8 cellular contexts compared by ENCODE assay signal in genomic region chr16:69187387-69187890, GRCh38. TPM values are rescaled to one million over a fixed set of nuclear protein-coding genes. Genes with fewer than 3 reads are reported as not detected.
DNase-seq lines count a peak whose midpoint lies in the region; ATAC-seq and TF ChIP-seq lines count a peak whose summit lies in the region.

No MANE protein-coding gene starts in this region.

- H3K9me3 ChIP-seq in body of pancreas (no peaks in the 10 kb centered on the region), iPS-20b (ENCODE audit: insufficient read depth, low read depth, low read length) (no peaks in the 10 kb centered on the region)

- H3K4me3 ChIP-seq in body of pancreas, result peak overlapping the region; percentile 41 to 51
- H3K4me3 ChIP-seq in iPS-20b (ENCODE audit: low read length), result peak overlapping the region; percentile 89
- peak overlapping the region; percentile 61 to 88 (median 85) for H3K4me3 ChIP-seq in skin epidermis

- no peaks in the 10 kb centered on the region for H3K27me3 Mint-ChIP-seq in T-helper 2 cell treated with Interferon-gamma antibody and Interleukin-4, amounts not matched to agents 5 μg/mL and 100 μg/mL, for 36 hours (ENCODE audit: low read depth)

- H3K4me1 ChIP-seq in body of pancreas (peaks cover 53% of the 10 kb centered on the region), iPS-20b (ENCODE audit: insufficient read depth, low read length) (peaks cover 17% of the 10 kb centered on the region; the same call in 1 of the 2 replicates)

- H3K27ac Mint-ChIP-seq in T-helper 2 cell treated with Interferon-gamma antibody and Interleukin-4, amounts not matched to agents 5 μg/mL and 100 μg/mL, for 36 hours, result peak overlapping the region; percentile 80

- peaks cover 13% of the 10 kb centered on the region for H3K36me3 Mint-ChIP-seq in T-helper 2 cell treated with Interferon-gamma antibody and Interleukin-4, amounts not matched to agents 5 μg/mL and 100 μg/mL, for 36 hours (ENCODE audit: low read depth)

- ATAC-seq in GM18868 (IDR thresholded peaks at IDR 0.05; ENCODE audit: unreplicated experiment), result peak; percentile 20
- ATAC-seq in HG03139 (IDR thresholded peaks at IDR 0.05; ENCODE audit: unreplicated experiment), result peak; percentile 18
- peak; percentile 53 for ATAC-seq in body of pancreas

- 0% methylated on average over 61 of the region's 66 CpGs; no CpG with 5 or more reads in 1 of the 2 donors for WGBS in body of pancreas, 2 donors

- peak overlapping the region; percentile 76; the same call in 1 of the 2 replicates for H3K9ac ChIP-seq in iPS-20b (ENCODE audit: low read depth, low read length)

- peak overlapping the region; percentile 88 for H3K4me3 Mint-ChIP-seq in T-helper 2 cell treated with Interferon-gamma antibody and Interleukin-4, amounts not matched to agents 5 μg/mL and 100 μg/mL, for 36 hours

- no peaks in the 10 kb centered on the region for H3K9me3 Mint-ChIP-seq in T-helper 2 cell treated with Interferon-gamma antibody and Interleukin-4, amounts not matched to agents 5 μg/mL and 100 μg/mL, for 36 hours

- peaks cover 32% of the 10 kb centered on the region for H3K4me1 Mint-ChIP-seq in T-helper 2 cell treated with Interferon-gamma antibody and Interleukin-4, amounts not matched to agents 5 μg/mL and 100 μg/mL, for 36 hours (ENCODE audit: low read depth)

- H3K27ac ChIP-seq in body of pancreas (peak overlapping the region; percentile 87 to 92 (median 90)), iPS-20b (ENCODE audit: low read length) (no peak overlapping the region), skin epidermis (peak overlapping the region; percentile 75 to 96 (median 89))

- no peak for TF ChIP-seq POLR2A in body of pancreas (IDR thresholded peaks at IDR 0.05)

- no peak for TF ChIP-seq CTCF in body of pancreas (IDR thresholded peaks at IDR 0.05)

- H3K27me3 ChIP-seq in body of pancreas (no peaks in the 10 kb centered on the region), iPS-20b (ENCODE audit: insufficient read depth, low read length) (peaks cover 6% of the 10 kb centered on the region; the same call in 1 of the 2 replicates)

- H3K36me3 ChIP-seq in body of pancreas (replicated peaks in 1 of 2; ENCODE audit: insufficient read depth in 1 of 2, low read depth in 2 of 2) (no peaks in the 10 kb centered on the region), iPS-20b (ENCODE audit: insufficient read depth, low read depth, low read length) (no peaks in the 10 kb centered on the region)

- DNase-seq in AG08395 (ENCODE audit: low spot score), result peak; percentile 55
- peak; percentile 61 for DNase-seq in T-helper 2 cell treated with Interferon-gamma antibody and Interleukin-4, amounts not matched to agents 5 μg/mL and 100 μg/mL, for 36 hours (ENCODE audit: low spot score)
- DNase-seq in body of pancreas, result peak; percentile 61 to 69 (median 62)
- no peak for DNase-seq in amniotic stem cell (lab: John Stamatoyannopoulos, UW)

- intact Hi-C loops in body of pancreas (cut with DNase I), result no loop called here

RNA-seq across cellular contexts. Expression of gene SNTB2, which starts 0.5 kb away (rescaled TPM):
- total RNA-seq in body of pancreas, result 10 to 100 TPM; 11.2 to 13.5 TPM

RNA-seq across cellular contexts. Expression of gene UTP4, which starts 55.0 kb away (rescaled TPM):
- 10 to 100 TPM in 1 of 2 donors, 1 to 10 TPM in 1; 9.2 to 12.2 TPM for total RNA-seq in body of pancreas

RNA-seq across cellular contexts. Expression of gene CHTF8, which starts 55.1 kb away (rescaled TPM):
- total RNA-seq in body of pancreas, result 10 to 100 TPM; 35.3 to 39.4 TPM
